Comparison of ENCODE assay signal across 10 cellular contexts in genomic region chr20:64056889-64057627, GRCh38. TPM values are rescaled to one million over a fixed set of nuclear protein-coding genes. Genes with fewer than 3 reads are reported as not detected.
A peak's percentile ranks its signal among the peaks of the same experiment; 100 is the strongest.
DNase-seq lines count a peak whose midpoint lies in the region; ATAC-seq and TF ChIP-seq lines count a peak whose summit lies in the region.
"Had no signal": no experiment of that assay in that cellular context is flagged by ENCODE, and none has a peak within 500 bp of the region (broad histone marks: within the 10 kb centered on the region; RNA-seq: fewer than 3 reads in every experiment).

No MANE protein-coding gene starts in this region.

- H3K36me3 Mint-ChIP-seq in stimulated activated memory B cell treated with anti-CD40 and anti-IgM and Interleukin-4, amounts not matched to agents 10 μg/mL and 1 μg/mL and 100 μg/mL, for 72 hours = no peaks in the 10 kb centered on the region

- H3K4me3 ChIP-seq in SJSA1 (peak overlapping the region; percentile 5; the same call in 1 of the 2 replicates), esophagus muscularis mucosa (peak overlapping the region; percentile 14 to 45 (median 16))
- H3K4me3 ChIP-seq: ovary had no signal

- H3K9me3 Mint-ChIP-seq in stimulated activated memory B cell treated with anti-CD40 and anti-IgM and Interleukin-4, amounts not matched to agents 10 μg/mL and 1 μg/mL and 100 μg/mL, for 72 hours = no peaks in the 10 kb centered on the region

- peaks cover 41% of the 10 kb centered on the region for H3K27me3 Mint-ChIP-seq in stimulated activated memory B cell treated with anti-CD40 and anti-IgM and Interleukin-4, amounts not matched to agents 10 μg/mL and 1 μg/mL and 100 μg/mL, for 72 hours

- H3K4me1 Mint-ChIP-seq in stimulated activated memory B cell treated with anti-CD40 and anti-IgM and Interleukin-4, amounts not matched to agents 10 μg/mL and 1 μg/mL and 100 μg/mL, for 72 hours = peaks cover 35% of the 10 kb centered on the region

- DNase-seq in DMS53 (lab: John Stamatoyannopoulos, UW) (peak; percentile 81), DMS53 treated with DMSO at 0.1 percent for 48 hours (lab: John Stamatoyannopoulos, UW; ENCODE audit: unreplicated experiment) (no peak), SJSA1 (ENCODE audit: low read depth in 1 of 2, low spot score in 2 of 2) (no peak), esophagus muscularis mucosa (ENCODE audit: extremely low spot score) (no peak), SW 1271 (lab: John Stamatoyannopoulos, UW) (no peak)

- H3K27ac Mint-ChIP-seq in stimulated activated memory B cell treated with anti-CD40 and anti-IgM and Interleukin-4, amounts not matched to agents 10 μg/mL and 1 μg/mL and 100 μg/mL, for 72 hours = peak overlapping the region; percentile 27

- ATAC-seq in stimulated activated memory B cell treated with anti-CD40 and anti-IgM and Interleukin-4, amounts not matched to agents 10 μg/mL and 1 μg/mL and 100 μg/mL, for 72 hours = no peak
- ATAC-seq in HG03520 (IDR thresholded peaks at IDR 0.05; ENCODE audit: unreplicated experiment) = no peak
- ATAC-seq in GM21381 (IDR thresholded peaks at IDR 0.05; ENCODE audit: unreplicated experiment) = no peak

- H3K4me1 ChIP-seq in SJSA1 (replicated peaks) (peaks cover 75% of the 10 kb centered on the region), esophagus muscularis mucosa (peaks cover 27 to 49% (median 44%) of the 10 kb centered on the region in 4 donors)

- 55% methylated on average over 26 of the region's 39 CpGs for WGBS in esophagus muscularis mucosa

- intact Hi-C loops in esophagus muscularis mucosa (cut with DNase I) = no loop called here

- H3K36me3 ChIP-seq in SJSA1 (peaks cover 55% of the 10 kb centered on the region), esophagus muscularis mucosa (no peaks in the 10 kb centered on the region)
- H3K36me3 ChIP-seq: ovary had no signal

- H3K27me3 ChIP-seq in SJSA1 (replicated peaks) (no peaks in the 10 kb centered on the region), esophagus muscularis mucosa (peaks cover 0 to 62% (median 6%) of the 10 kb centered on the region in 4 donors)
- H3K27me3 ChIP-seq: ovary had no signal

- H3K27ac ChIP-seq in SJSA1 = peak overlapping the region; percentile 16; the same call in 1 of the 2 replicates
- peak overlapping the region; percentile 42 to 76 (median 72) for H3K27ac ChIP-seq in esophagus muscularis mucosa (replicated peaks in 1 of 4)
- H3K27ac ChIP-seq: 22Rv1, ovary had no signal

- no peak for TF ChIP-seq CTCF in esophagus muscularis mucosa (IDR thresholded peaks at IDR 0.05)

- no peak for TF ChIP-seq EP300 in esophagus muscularis mucosa (IDR thresholded peaks at IDR 0.05)

- no peak for TF ChIP-seq POLR2A in esophagus muscularis mucosa (IDR thresholded peaks at IDR 0.05; ENCODE audit: low read depth)

- peak overlapping the region; percentile 50 for H3K4me3 Mint-ChIP-seq in stimulated activated memory B cell treated with anti-CD40 and anti-IgM and Interleukin-4, amounts not matched to agents 10 μg/mL and 1 μg/mL and 100 μg/mL, for 72 hours

- H3K9me3 ChIP-seq in SJSA1 (replicated peaks) (no peaks in the 10 kb centered on the region), esophagus muscularis mucosa (no peaks in the 10 kb centered on the region)
- H3K9me3 ChIP-seq: ovary had no signal

RNA-seq across cellular contexts. Expression of gene TCEA2, which starts 5.9 kb away (rescaled TPM):
- 120 and 139 TPM in 2 replicates for total RNA-seq in SJSA1 (2014; rRNA removed; shearing (Covaris generic))
- total RNA-seq in esophagus muscularis mucosa = 10 to 100 TPM; 22.8 to 59.0 (median 43.6) TPM

RNA-seq across cellular contexts. Expression of gene SOX18, which starts 7.6 kb away (rescaled TPM):
- total RNA-seq in SJSA1 (2014; rRNA removed; shearing (Covaris generic)) = 61.7 and 70.0 TPM in 2 replicates
- total RNA-seq in esophagus muscularis mucosa = 10 to 100 TPM in 2 of 4 donors, 1 to 10 TPM in 2; 5.6 to 19.0 (median 12.8) TPM

RNA-seq across cellular contexts. Expression of gene C20orf204, which starts 21.1 kb away (rescaled TPM):
- 0.24 and 0.94 TPM in 2 replicates for total RNA-seq in SJSA1 (2014; rRNA removed; shearing (Covaris generic))
- 1 to 10 TPM in 1 of 4 donors, under 1 TPM in 3; 0.17 to 1.6 (median 0.32) TPM for total RNA-seq in esophagus muscularis mucosa

RNA-seq across cellular contexts. Expression of gene RGS19, which starts 22.3 kb away (rescaled TPM):
- 18.5 and 21.3 TPM in 2 replicates for total RNA-seq in SJSA1 (2014; rRNA removed; shearing (Covaris generic))
- total RNA-seq in esophagus muscularis mucosa = 10 to 100 TPM; 11.4 to 17.7 (median 12.7) TPM

RNA-seq across cellular contexts. Expression of gene OPRL1, which starts 22.8 kb away (rescaled TPM):
- 0.09 and 0.16 TPM in 2 replicates for total RNA-seq in SJSA1 (2014; rRNA removed; shearing (Covaris generic))
- total RNA-seq in esophagus muscularis mucosa = 1 to 10 TPM in 1 of 4 donors, under 1 TPM in 3; 0.42 to 1.4 (median 0.87) TPM
